Comparison of ENCODE assay signal across 11 cellular contexts in genomic region chr19:591099-591958, GRCh38. TPM values are rescaled to one million over a fixed set of nuclear protein-coding genes. Genes with fewer than 3 reads are reported as not detected.
DNase-seq lines count a peak whose midpoint lies in the region; ATAC-seq and TF ChIP-seq lines count a peak whose summit lies in the region.
"Had no signal": no experiment of that assay in that cellular context is flagged by ENCODE, and none has a peak within 500 bp of the region (broad histone marks: within the 10 kb centered on the region; RNA-seq: fewer than 3 reads in every experiment).

No MANE protein-coding gene starts in this region.

- H3K27ac ChIP-seq in SJSA1 (no peak overlapping the region), cardiac muscle cell (no peak overlapping the region)

- DNase-seq in ELR (ENCODE audit: low read depth) (peak; percentile 36), SJSA1 (ENCODE audit: low read depth in 1 of 2, low spot score in 2 of 2) (no peak), cardiac muscle cell (ENCODE audit: low read depth in 1 of 2, low spot score in 1 of 2) (peak; percentile 29 to 84), osteocyte (ENCODE audit: extremely low spot score, unreplicated experiment) (no peak), GM20000 (ENCODE audit: low spot score) (no peak), NCI-H1105 treated with DMSO at 0.1 percent for 48 hours (lab: John Stamatoyannopoulos, UW) (no peak), NCI-H2227 treated with DMSO at 0.1 percent for 48 hours (lab: John Stamatoyannopoulos, UW) (no peak)
- DNase-seq: activated CD8-positive, alpha-beta memory T cell treated with anti-CD3 and anti-CD28 coated beads, Interleukin-2, amount 10 ng/mL, durations not matched to agents 7 days and 5 days; RPMI8226 had no signal

- H3K4me1 ChIP-seq in SJSA1 (replicated peaks): peaks cover 42% of the 10 kb centered on the region
- H3K4me1 ChIP-seq in cardiac muscle cell (ENCODE audit: low read depth): peaks cover 2% of the 10 kb centered on the region

- H3K4me1 Mint-ChIP-seq in osteocyte (ENCODE audit: unreplicated experiment): peaks cover 24% of the 10 kb centered on the region

- H3K36me3 ChIP-seq in SJSA1 (no peaks in the 10 kb centered on the region), cardiac muscle cell (no peaks in the 10 kb centered on the region)

- H3K27ac Mint-ChIP-seq in osteocyte (ENCODE audit: unreplicated experiment): no peak overlapping the region
- H3K27ac Mint-ChIP-seq: activated CD8-positive, alpha-beta memory T cell treated with anti-CD3 and anti-CD28 coated beads, Interleukin-2, amount 10 ng/mL, durations not matched to agents 7 days and 5 days had no signal

- no peak for ATAC-seq in GM19035 (IDR thresholded peaks at IDR 0.05; ENCODE audit: unreplicated experiment)

- peak overlapping the region; percentile 76 for H3K4me3 Mint-ChIP-seq in osteocyte (ENCODE audit: unreplicated experiment)
- H3K4me3 Mint-ChIP-seq: activated CD8-positive, alpha-beta memory T cell treated with anti-CD3 and anti-CD28 coated beads, Interleukin-2, amount 10 ng/mL, durations not matched to agents 7 days and 5 days had no signal

- TF ChIP-seq CTCF in cardiac muscle cell (IDR thresholded peaks at IDR 0.05; ENCODE audit: low read depth, low read length) (no peak), osteocyte (IDR thresholded peaks at IDR 0.05) (no peak), GM20000 (IDR thresholded peaks at IDR 0.05; ENCODE audit: extremely low read depth, missing control alignments) (no peak)

- H3K9me3 ChIP-seq in SJSA1 (replicated peaks): peaks cover 3% of the 10 kb centered on the region; the same call in 1 of the 2 replicates
- no peaks in the 10 kb centered on the region for H3K9me3 ChIP-seq in cardiac muscle cell (ENCODE audit: low read depth)

- H3K36me3 Mint-ChIP-seq in osteocyte (ENCODE audit: unreplicated experiment): no peaks in the 10 kb centered on the region
- H3K36me3 Mint-ChIP-seq: activated CD8-positive, alpha-beta memory T cell treated with anti-CD3 and anti-CD28 coated beads, Interleukin-2, amount 10 ng/mL, durations not matched to agents 7 days and 5 days had no signal

- peaks cover 21% of the 10 kb centered on the region for H3K27me3 ChIP-seq in SJSA1 (replicated peaks)
- H3K27me3 ChIP-seq in cardiac muscle cell: peaks cover 55% of the 10 kb centered on the region

- H3K9me3 Mint-ChIP-seq in osteocyte (ENCODE audit: unreplicated experiment): no peaks in the 10 kb centered on the region

- H3K4me3 ChIP-seq in SJSA1 (peak overlapping the region; percentile 33; the same call in 1 of the 2 replicates), cardiac muscle cell (no peak overlapping the region)

- peaks cover 4% of the 10 kb centered on the region for H3K27me3 Mint-ChIP-seq in osteocyte (ENCODE audit: unreplicated experiment)

RNA-seq across cellular contexts. Expression of gene HCN2, which starts 1.6 kb away (rescaled TPM):
- total RNA-seq in SJSA1 (2014; rRNA removed; shearing (Covaris generic)): 2.2 and 4.3 TPM in 2 replicates
- 1.0 and 2.3 TPM in 2 replicates for total RNA-seq in cardiac muscle cell
- polyA plus RNA-seq in cardiac muscle cell: 0.34 and 0.46 TPM in 2 replicates
- total RNA-seq in osteocyte: 27.2 and 28.3 TPM in 2 replicates

RNA-seq across cellular contexts. Expression of gene BSG, which starts 18.9 kb away (rescaled TPM):
- total RNA-seq in SJSA1 (2014; rRNA removed; shearing (Covaris generic)): 444 and 577 TPM in 2 replicates
- total RNA-seq in cardiac muscle cell (826 and 1,015 TPM in 2 replicates), osteocyte (816 and 859 TPM in 2 replicates)
- polyA plus RNA-seq in cardiac muscle cell: 976 and 1,204 TPM in 2 replicates

RNA-seq across cellular contexts. Expression of gene POLRMT, which starts 42.0 kb away (rescaled TPM):
- total RNA-seq in SJSA1 (2014; rRNA removed; shearing (Covaris generic)): 44.2 and 44.7 TPM in 2 replicates
- 82.6 and 121 TPM in 2 replicates for total RNA-seq in cardiac muscle cell
- 103 and 120 TPM in 2 replicates for polyA plus RNA-seq in cardiac muscle cell
- 44.6 and 47.6 TPM in 2 replicates for total RNA-seq in osteocyte

RNA-seq across cellular contexts. Expression of gene GZMM, which starts 47.5 kb away (rescaled TPM):
- total RNA-seq in SJSA1 (2014; rRNA removed; shearing (Covaris generic)): not detected in 2 replicates
- not detected in 2 replicates for total RNA-seq in cardiac muscle cell
- 0.39 TPM in 1 of 2 replicates, not detected in the other for polyA plus RNA-seq in cardiac muscle cell
- total RNA-seq in osteocyte: not detected in 2 replicates
- total RNA-seq: dermis microvascular lymphatic vessel endothelial cell had no signal

RNA-seq across cellular contexts. Expression of gene FGF22, which starts 48.4 kb away (rescaled TPM):
- total RNA-seq in SJSA1 (2014; rRNA removed; shearing (Covaris generic)): 0.13 TPM in 1 of 2 replicates, not detected in the other
- total RNA-seq in cardiac muscle cell: not detected in 2 replicates
- 0.92 TPM in 1 of 2 replicates, not detected in the other for polyA plus RNA-seq in cardiac muscle cell
- 0.81 TPM in 1 of 2 replicates, not detected in the other for total RNA-seq in osteocyte
- total RNA-seq: activated CD8-positive, alpha-beta memory T cell treated with anti-CD3 and anti-CD28 coated beads, Interleukin-2, amount 10 ng/mL, durations not matched to agents 7 days and 5 days; dermis microvascular lymphatic vessel endothelial cell had no signal

Comparison
In these comparisons a context has a peak if more than half of its experiments do, and no peak if none do; other contexts are left out.
1. DNase-seq: peak in ELR (single experiment) and cardiac muscle cell (2 of 2); none in SJSA1 (0 of 2), osteocyte (single experiment), GM20000 (single experiment), NCI-H1105 treated with DMSO at 0.1 percent for 48 hours (single experiment) and NCI-H2227 treated with DMSO at 0.1 percent for 48 hours (single experiment).